In genomic region chrX:41177297-41177696, GRCh38 we compare ENCODE assay signal across 34 cellular contexts.
"Had no signal": no experiment of that assay in that cellular context is flagged by ENCODE, and none has a peak within 500 bp of the region (broad histone marks: within the 10 kb centered on the region; RNA-seq: fewer than 3 reads in every experiment).

No MANE protein-coding gene starts in this region.

- H3K27ac Mint-ChIP-seq: activated CD4-positive, alpha-beta memory T cell treated with anti-CD3 and anti-CD28 coated beads, Interleukin-2, amount 10 ng/mL, durations not matched to agents 7 days and 5 days; activated CD4-positive, alpha-beta T cell treated with anti-CD3 and anti-CD28 coated beads, Interleukin-2, amount 10 ng/mL, durations not matched to agents 7 days and 5 days; activated CD8-positive, alpha-beta memory T cell treated with anti-CD3 and anti-CD28 coated beads, Interleukin-2, amount 10 ng/mL, durations not matched to agents 7 days and 5 days; activated naive CD8-positive, alpha-beta T cell treated with anti-CD3 and anti-CD28 coated beads, Interleukin-2, amount 10 ng/mL, durations not matched to agents 7 days and 5 days; activated T-helper 1 cell treated with anti-CD3 and anti-CD28 coated beads, Interleukin-12 subunit alpha, Interleukin-12 subunit beta, Interleukin-2, Interleukin-4 antibody, amounts not matched to agents 30 ng/mL and 10 ng/mL and 1 ng/mL, durations not matched to agents 14 hours and 24 hours and 36 hours; T-cell; T-helper 1 cell treated with Interleukin-12 subunit alpha and Interleukin-12 subunit beta and Interleukin-4 antibody, amounts not matched to agents 30 μg/mL and 1 μg/mL, for 36 hours; T-helper 2 cell treated with Interferon-gamma antibody and Interleukin-4, amounts not matched to agents 5 μg/mL and 100 μg/mL, for 36 hours had no signal

- H3K4me1 ChIP-seq: foreskin keratinocyte had no signal

- H3K9me3 Mint-ChIP-seq: activated CD4-positive, alpha-beta memory T cell treated with anti-CD3 and anti-CD28 coated beads, Interleukin-2, amount 10 ng/mL, durations not matched to agents 7 days and 5 days; activated CD4-positive, alpha-beta T cell treated with anti-CD3 and anti-CD28 coated beads, Interleukin-2, amount 10 ng/mL, durations not matched to agents 7 days and 5 days; activated naive CD8-positive, alpha-beta T cell treated with anti-CD3 and anti-CD28 coated beads, Interleukin-2, amount 10 ng/mL, durations not matched to agents 7 days and 5 days; activated T-helper 1 cell treated with anti-CD3 and anti-CD28 coated beads, Interleukin-12 subunit alpha, Interleukin-12 subunit beta, Interleukin-2, Interleukin-4 antibody, amounts not matched to agents 30 ng/mL and 10 ng/mL and 1 ng/mL, durations not matched to agents 14 hours and 24 hours and 36 hours; effector memory CD8-positive, alpha-beta T cell; T-cell; T-helper 1 cell treated with Interleukin-12 subunit alpha and Interleukin-12 subunit beta and Interleukin-4 antibody, amounts not matched to agents 30 μg/mL and 1 μg/mL, for 36 hours; T-helper 2 cell treated with Interferon-gamma antibody and Interleukin-4, amounts not matched to agents 5 μg/mL and 100 μg/mL, for 36 hours had no signal

- H3K4me3 ChIP-seq: body of pancreas, esophagus muscularis mucosa, gastrocnemius medialis, heart left ventricle had no signal

- H3K4me3 Mint-ChIP-seq: activated CD4-positive, alpha-beta memory T cell treated with anti-CD3 and anti-CD28 coated beads, Interleukin-2, amount 10 ng/mL, durations not matched to agents 7 days and 5 days; activated CD4-positive, alpha-beta T cell treated with anti-CD3 and anti-CD28 coated beads, Interleukin-2, amount 10 ng/mL, durations not matched to agents 7 days and 5 days; activated CD8-positive, alpha-beta memory T cell treated with anti-CD3 and anti-CD28 coated beads, Interleukin-2, amount 10 ng/mL, durations not matched to agents 7 days and 5 days; activated naive CD8-positive, alpha-beta T cell treated with anti-CD3 and anti-CD28 coated beads, Interleukin-2, amount 10 ng/mL, durations not matched to agents 7 days and 5 days; activated T-helper 1 cell treated with anti-CD3 and anti-CD28 coated beads, Interleukin-12 subunit alpha, Interleukin-12 subunit beta, Interleukin-2, Interleukin-4 antibody, amounts not matched to agents 30 ng/mL and 10 ng/mL and 1 ng/mL, durations not matched to agents 14 hours and 24 hours and 36 hours; T-cell; T-helper 1 cell treated with Interleukin-12 subunit alpha and Interleukin-12 subunit beta and Interleukin-4 antibody, amounts not matched to agents 30 μg/mL and 1 μg/mL, for 36 hours; T-helper 2 cell treated with Interferon-gamma antibody and Interleukin-4, amounts not matched to agents 5 μg/mL and 100 μg/mL, for 36 hours had no signal

- H3K27ac ChIP-seq: body of pancreas, esophagus muscularis mucosa, foreskin keratinocyte, gastrocnemius medialis, heart left ventricle had no signal

- H3K27me3 Mint-ChIP-seq: activated CD4-positive, alpha-beta memory T cell treated with anti-CD3 and anti-CD28 coated beads, Interleukin-2, amount 10 ng/mL, durations not matched to agents 7 days and 5 days; activated CD4-positive, alpha-beta T cell treated with anti-CD3 and anti-CD28 coated beads, Interleukin-2, amount 10 ng/mL, durations not matched to agents 7 days and 5 days; activated CD8-positive, alpha-beta memory T cell treated with anti-CD3 and anti-CD28 coated beads, Interleukin-2, amount 10 ng/mL, durations not matched to agents 7 days and 5 days; activated naive CD8-positive, alpha-beta T cell treated with anti-CD3 and anti-CD28 coated beads, Interleukin-2, amount 10 ng/mL, durations not matched to agents 7 days and 5 days; effector memory CD8-positive, alpha-beta T cell; T-cell had no signal

- H3K27me3 ChIP-seq: body of pancreas, esophagus muscularis mucosa, foreskin keratinocyte, gastrocnemius medialis, heart left ventricle had no signal

- FAIRE-seq: colon had no signal

- ATAC-seq: activated CD8-positive, alpha-beta memory T cell treated with anti-CD3 and anti-CD28 coated beads, Interleukin-2, amount 10 ng/mL, durations not matched to agents 7 days and 5 days; body of pancreas; foreskin keratinocyte; gastrocnemius medialis; heart left ventricle had no signal

- H3K9me3 ChIP-seq: body of pancreas, esophagus muscularis mucosa, gastrocnemius medialis, heart left ventricle had no signal

- DNase-seq: activated CD4-positive, alpha-beta memory T cell treated with anti-CD3 and anti-CD28 coated beads, Interleukin-2, amount 10 ng/mL, durations not matched to agents 7 days and 5 days; activated CD4-positive, alpha-beta T cell treated with anti-CD3 and anti-CD28 coated beads for 1 hour; activated CD4-positive, alpha-beta T cell treated with anti-CD3 and anti-CD28 coated beads for 4 hours; activated CD4-positive, alpha-beta T cell treated with anti-CD3 and anti-CD28 coated beads, Interleukin-2, amount 10 ng/mL, durations not matched to agents 7 days and 5 days; activated CD4-positive, alpha-beta T cell treated with anti-CD3 and anti-CD28 coated beads, Interleukin-2, amount 50 U/mL, for 4 hours; activated CD8-positive, alpha-beta memory T cell treated with anti-CD3 and anti-CD28 coated beads, Interleukin-2, amount 10 ng/mL, durations not matched to agents 7 days and 5 days; activated CD8-positive, alpha-beta memory T cell treated with anti-CD3 and anti-CD28 coated beads, Interleukin-2, amount 50 U/mL, for 4 hours; activated gamma-delta T cell; activated naive CD4-positive, alpha-beta T cell; activated naive CD4-positive, alpha-beta T cell treated with anti-CD3 and anti-CD28 coated beads, Interleukin-2, amount 50 U/mL, for 16 hours; activated naive CD8-positive, alpha-beta T cell treated with anti-CD3 and anti-CD28 coated beads, Interleukin-2, amount 10 ng/mL, durations not matched to agents 7 days and 5 days; activated T-cell treated with anti-CD3 and anti-CD28 coated beads, Interleukin-2, amount 50 U/mL, for 1 hour; activated T-cell treated with anti-CD3 and anti-CD28 coated beads, Interleukin-2, amount 50 U/mL, for 48 hours; amniotic stem cell; anterior cingulate cortex; body of pancreas; caudate nucleus; cortex of kidney; dermis blood vessel endothelial cell; effector CD4-positive, alpha-beta T cell; effector memory CD8-positive, alpha-beta T cell; erythroblast; foreskin keratinocyte; gastrocnemius medialis; glutamatergic neuron; heart left ventricle; SW 1271; T-cell; T1000 had no signal
